ENCODE assay signal across 1 cellular context in the genomic region with DNA sequence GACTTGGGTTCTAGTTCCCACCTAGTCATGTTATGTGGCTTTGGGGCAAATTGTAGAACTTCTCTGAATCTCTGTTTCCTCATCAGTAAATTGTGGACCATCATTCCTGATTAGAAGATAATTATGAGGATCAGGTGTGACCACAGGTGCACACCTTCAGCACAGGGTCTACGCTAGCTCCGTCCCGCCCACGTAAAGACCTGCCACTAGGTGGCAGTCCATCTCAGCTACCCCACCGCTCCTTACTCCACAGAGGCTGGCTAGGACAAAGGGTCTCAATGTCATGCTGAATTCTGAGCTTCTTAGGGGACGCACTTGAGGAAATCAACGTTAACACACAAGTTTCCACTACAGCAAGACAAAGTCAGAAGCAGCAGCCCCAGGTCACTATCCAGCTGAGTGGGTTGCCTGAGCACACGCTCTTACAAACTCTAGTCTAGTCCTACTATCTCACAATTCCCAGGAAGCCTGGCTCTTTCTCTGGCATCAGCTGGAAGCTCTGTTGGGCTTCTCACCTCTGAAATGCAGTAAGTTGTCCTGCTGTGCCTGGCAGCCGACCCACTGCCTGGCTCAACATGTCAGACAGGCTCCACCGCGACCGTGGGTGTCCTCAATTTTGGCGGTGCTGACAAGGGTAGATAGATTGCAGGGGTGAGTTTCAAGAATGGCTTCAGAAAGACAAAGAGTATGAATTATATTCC.
TF ChIP-seq lines count a peak whose summit lies in the region.

No MANE protein-coding gene starts in this region.

TF ChIP-seq in A549, 52 proteins besides CTCF, POLR2A, EP300 and RAD21:
- TF ChIP-seq, protein P1, sequence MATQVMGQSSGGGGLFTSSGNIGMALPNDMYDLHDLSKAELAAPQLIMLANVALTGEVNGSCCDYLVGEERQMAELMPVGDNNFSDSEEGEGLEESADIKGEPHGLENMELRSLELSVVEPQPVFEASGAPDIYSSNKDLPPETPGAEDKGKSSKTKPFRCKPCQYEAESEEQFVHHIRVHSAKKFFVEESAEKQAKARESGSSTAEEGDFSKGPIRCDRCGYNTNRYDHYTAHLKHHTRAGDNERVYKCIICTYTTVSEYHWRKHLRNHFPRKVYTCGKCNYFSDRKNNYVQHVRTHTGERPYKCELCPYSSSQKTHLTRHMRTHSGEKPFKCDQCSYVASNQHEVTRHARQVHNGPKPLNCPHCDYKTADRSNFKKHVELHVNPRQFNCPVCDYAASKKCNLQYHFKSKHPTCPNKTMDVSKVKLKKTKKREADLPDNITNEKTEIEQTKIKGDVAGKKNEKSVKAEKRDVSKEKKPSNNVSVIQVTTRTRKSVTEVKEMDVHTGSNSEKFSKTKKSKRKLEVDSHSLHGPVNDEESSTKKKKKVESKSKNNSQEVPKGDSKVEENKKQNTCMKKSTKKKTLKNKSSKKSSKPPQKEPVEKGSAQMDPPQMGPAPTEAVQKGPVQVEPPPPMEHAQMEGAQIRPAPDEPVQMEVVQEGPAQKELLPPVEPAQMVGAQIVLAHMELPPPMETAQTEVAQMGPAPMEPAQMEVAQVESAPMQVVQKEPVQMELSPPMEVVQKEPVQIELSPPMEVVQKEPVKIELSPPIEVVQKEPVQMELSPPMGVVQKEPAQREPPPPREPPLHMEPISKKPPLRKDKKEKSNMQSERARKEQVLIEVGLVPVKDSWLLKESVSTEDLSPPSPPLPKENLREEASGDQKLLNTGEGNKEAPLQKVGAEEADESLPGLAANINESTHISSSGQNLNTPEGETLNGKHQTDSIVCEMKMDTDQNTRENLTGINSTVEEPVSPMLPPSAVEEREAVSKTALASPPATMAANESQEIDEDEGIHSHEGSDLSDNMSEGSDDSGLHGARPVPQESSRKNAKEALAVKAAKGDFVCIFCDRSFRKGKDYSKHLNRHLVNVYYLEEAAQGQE (IDR thresholded peaks at IDR 0.05), result no peak
- TF ChIP-seq KDM5A (IDR thresholded peaks at IDR 0.05) (no peak), SMC3 (IDR thresholded peaks at IDR 0.05) (peak; percentile 55), HOXA7 (CRISPR knock-in tag; IDR thresholded peaks at IDR 0.05) (no peak), CBX8 (IDR thresholded peaks at IDR 0.05) (no peak), FOSL2 (IDR thresholded peaks at IDR 0.05) (no peak), FOSL2 (CRISPR knock-in tag; IDR thresholded peaks at IDR 0.05) (no peak)
- TF ChIP-seq, protein P2, sequence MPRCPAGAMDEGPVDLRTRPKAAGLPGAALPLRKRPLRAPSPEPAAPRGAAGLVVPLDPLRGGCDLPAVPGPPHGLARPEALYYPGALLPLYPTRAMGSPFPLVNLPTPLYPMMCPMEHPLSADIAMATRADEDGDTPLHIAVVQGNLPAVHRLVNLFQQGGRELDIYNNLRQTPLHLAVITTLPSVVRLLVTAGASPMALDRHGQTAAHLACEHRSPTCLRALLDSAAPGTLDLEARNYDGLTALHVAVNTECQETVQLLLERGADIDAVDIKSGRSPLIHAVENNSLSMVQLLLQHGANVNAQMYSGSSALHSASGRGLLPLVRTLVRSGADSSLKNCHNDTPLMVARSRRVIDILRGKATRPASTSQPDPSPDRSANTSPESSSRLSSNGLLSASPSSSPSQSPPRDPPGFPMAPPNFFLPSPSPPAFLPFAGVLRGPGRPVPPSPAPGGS (IDR thresholded peaks at IDR 0.05), result no peak
- TF ChIP-seq, protein P3, sequence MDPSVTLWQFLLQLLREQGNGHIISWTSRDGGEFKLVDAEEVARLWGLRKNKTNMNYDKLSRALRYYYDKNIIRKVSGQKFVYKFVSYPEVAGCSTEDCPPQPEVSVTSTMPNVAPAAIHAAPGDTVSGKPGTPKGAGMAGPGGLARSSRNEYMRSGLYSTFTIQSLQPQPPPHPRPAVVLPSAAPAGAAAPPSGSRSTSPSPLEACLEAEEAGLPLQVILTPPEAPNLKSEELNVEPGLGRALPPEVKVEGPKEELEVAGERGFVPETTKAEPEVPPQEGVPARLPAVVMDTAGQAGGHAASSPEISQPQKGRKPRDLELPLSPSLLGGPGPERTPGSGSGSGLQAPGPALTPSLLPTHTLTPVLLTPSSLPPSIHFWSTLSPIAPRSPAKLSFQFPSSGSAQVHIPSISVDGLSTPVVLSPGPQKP (IDR thresholded peaks at IDR 0.05; ENCODE audit: low read depth, low read length), result no peak
